Comparison of ENCODE assay signal across 1 cellular context in genomic region chr13:98921786-98922185, GRCh38.
TF ChIP-seq lines count a peak whose summit lies in the region.

No MANE protein-coding gene starts in this region.

TF ChIP-seq in H1, 55 proteins besides CTCF, POLR2A, EP300 and RAD21 (continued from another document):
- TF ChIP-seq SIN3A (conservative IDR thresholded peaks at IDR 0.05 in 1 of 2, IDR thresholded peaks at IDR 0.05 in 1 of 2; ENCODE audit: low read depth in 1 of 2, low read length in 2 of 2) (no peak), ZNF274 (IDR thresholded peaks at IDR 0.05; ENCODE audit: borderline replicate concordance, extremely low read depth, low read length) (no peak), SUZ12 (IDR thresholded peaks at IDR 0.05; ENCODE audit: low read length) (no peak), ASH2L (IDR thresholded peaks at IDR 0.05; ENCODE audit: low read length) (no peak), HDAC2 (IDR thresholded peaks at IDR 0.05; ENCODE audit: borderline replicate concordance in 1 of 2, low read depth in 2 of 2, low read length in 2 of 2) (no peak), RFX5 (IDR thresholded peaks at IDR 0.05; ENCODE audit: borderline replicate concordance, low read depth, low read length) (no peak), MAX (IDR thresholded peaks at IDR 0.05) (no peak), E2F6 (IDR thresholded peaks at IDR 0.05) (no peak), EZH2 (IDR thresholded peaks at IDR 0.05; ENCODE audit: low read depth, low read length, severe bottlenecking) (no peak), RXRA (IDR thresholded peaks at IDR 0.05; ENCODE audit: insufficient read depth, low read depth, low read length) (no peak), BCL11A (IDR thresholded peaks at IDR 0.05; ENCODE audit: low read depth in 2 of 2, low read length in 2 of 2) (no peak)
TF ChIP-seq in H1: peak in this region for 0.
